ENCODE assay signal across 1 cellular context in genomic region chr11:96155627-96156378, GRCh38.
TF ChIP-seq lines count a peak whose summit lies in the region.

No MANE protein-coding gene starts in this region.

TF ChIP-seq in HepG2, 621 proteins besides CTCF, POLR2A, EP300 and RAD21 (continued from another document):
- TF ChIP-seq ZNF883 (CRISPR knock-in tag; IDR thresholded peaks at IDR 0.05; ENCODE audit: not compliant biosample characterization): no peak
- TF ChIP-seq HINFP (CRISPR knock-in tag; IDR thresholded peaks at IDR 0.05; ENCODE audit: low read depth): no peak
- no peak for TF ChIP-seq MEIS1 (CRISPR knock-in tag; IDR thresholded peaks at IDR 0.05; ENCODE audit: borderline replicate concordance)
- TF ChIP-seq CREBL2 (CRISPR knock-in tag; IDR thresholded peaks at IDR 0.05; ENCODE audit: borderline replicate concordance): no peak
- TF ChIP-seq RXRB (CRISPR knock-in tag; IDR thresholded peaks at IDR 0.05; ENCODE audit: borderline replicate concordance): no peak
- no peak for TF ChIP-seq ONECUT2 (CRISPR knock-in tag; IDR thresholded peaks at IDR 0.05)
- TF ChIP-seq NRL (CRISPR knock-in tag; IDR thresholded peaks at IDR 0.05; ENCODE audit: borderline replicate concordance): 0 out of 2 replicates have a peak, but pooled peaks have one; percentile 46
- TF ChIP-seq ZNF136 (CRISPR knock-in tag; IDR thresholded peaks at IDR 0.05; ENCODE audit: low read depth): no peak
- TF ChIP-seq CENPX (CRISPR knock-in tag; IDR thresholded peaks at IDR 0.05): no peak
- no peak for TF ChIP-seq REL (CRISPR knock-in tag; conservative IDR thresholded peaks at IDR 0.05)
- TF ChIP-seq ZNF101 (CRISPR knock-in tag; IDR thresholded peaks at IDR 0.05; ENCODE audit: borderline replicate concordance, low read depth): no peak
- no peak for TF ChIP-seq ZMAT5 (CRISPR knock-in tag; IDR thresholded peaks at IDR 0.05; ENCODE audit: borderline replicate concordance, low read depth)
- no peak for TF ChIP-seq XRCC5 (optimal IDR thresholded peaks at IDR 0.05; ENCODE audit: low read length)
- no peak for TF ChIP-seq MBNL3 (CRISPR knock-in tag; conservative IDR thresholded peaks at IDR 0.05)
- 0 out of 2 replicates have a peak, but pooled peaks have one; percentile 18 for TF ChIP-seq ZNF263 (CRISPR knock-in tag; IDR thresholded peaks at IDR 0.05)
- TF ChIP-seq SP140L (CRISPR knock-in tag; IDR thresholded peaks at IDR 0.05; ENCODE audit: borderline replicate concordance): no peak
- TF ChIP-seq LBX2 (CRISPR knock-in tag; IDR thresholded peaks at IDR 0.05; ENCODE audit: borderline replicate concordance): no peak
- no peak for TF ChIP-seq JUND (CRISPR knock-in tag; IDR thresholded peaks at IDR 0.05)
- peak; percentile 83 for TF ChIP-seq ZNF687 (CRISPR knock-in tag; IDR thresholded peaks at IDR 0.05)
- TF ChIP-seq GMEB1 (CRISPR knock-in tag; IDR thresholded peaks at IDR 0.05; ENCODE audit: borderline replicate concordance): no peak
- no peak for TF ChIP-seq NFKBIZ (CRISPR knock-in tag; IDR thresholded peaks at IDR 0.05)
- TF ChIP-seq LCORL (IDR thresholded peaks at IDR 0.05): no peak
- no peak for TF ChIP-seq LCORL (CRISPR knock-in tag; IDR thresholded peaks at IDR 0.05)
- TF ChIP-seq ZNF496 (CRISPR knock-in tag; IDR thresholded peaks at IDR 0.05; ENCODE audit: insufficient replicate concordance): no peak
- no peak for TF ChIP-seq TEAD3 (CRISPR knock-in tag; optimal IDR thresholded peaks at IDR 0.05; ENCODE audit: borderline replicate concordance)
- no peak for TF ChIP-seq ZFP41 (CRISPR knock-in tag; IDR thresholded peaks at IDR 0.05; ENCODE audit: borderline replicate concordance)
- TF ChIP-seq BRF2 (CRISPR knock-in tag; IDR thresholded peaks at IDR 0.05): no peak
- TF ChIP-seq NONO (IDR thresholded peaks at IDR 0.05): no peak
- no peak for TF ChIP-seq NONO (CRISPR knock-in tag; conservative IDR thresholded peaks at IDR 0.05)
- no peak for TF ChIP-seq MED13 (CRISPR knock-in tag; IDR thresholded peaks at IDR 0.05)
- TF ChIP-seq FOSL2 (CRISPR knock-in tag; IDR thresholded peaks at IDR 0.05): peak; percentile 32; the same call in 1 of the 2 replicates
- TF ChIP-seq IKZF5 (CRISPR knock-in tag; IDR thresholded peaks at IDR 0.05): no peak
